Comparison of ENCODE assay signal across 1 cellular context in the genomic region with DNA sequence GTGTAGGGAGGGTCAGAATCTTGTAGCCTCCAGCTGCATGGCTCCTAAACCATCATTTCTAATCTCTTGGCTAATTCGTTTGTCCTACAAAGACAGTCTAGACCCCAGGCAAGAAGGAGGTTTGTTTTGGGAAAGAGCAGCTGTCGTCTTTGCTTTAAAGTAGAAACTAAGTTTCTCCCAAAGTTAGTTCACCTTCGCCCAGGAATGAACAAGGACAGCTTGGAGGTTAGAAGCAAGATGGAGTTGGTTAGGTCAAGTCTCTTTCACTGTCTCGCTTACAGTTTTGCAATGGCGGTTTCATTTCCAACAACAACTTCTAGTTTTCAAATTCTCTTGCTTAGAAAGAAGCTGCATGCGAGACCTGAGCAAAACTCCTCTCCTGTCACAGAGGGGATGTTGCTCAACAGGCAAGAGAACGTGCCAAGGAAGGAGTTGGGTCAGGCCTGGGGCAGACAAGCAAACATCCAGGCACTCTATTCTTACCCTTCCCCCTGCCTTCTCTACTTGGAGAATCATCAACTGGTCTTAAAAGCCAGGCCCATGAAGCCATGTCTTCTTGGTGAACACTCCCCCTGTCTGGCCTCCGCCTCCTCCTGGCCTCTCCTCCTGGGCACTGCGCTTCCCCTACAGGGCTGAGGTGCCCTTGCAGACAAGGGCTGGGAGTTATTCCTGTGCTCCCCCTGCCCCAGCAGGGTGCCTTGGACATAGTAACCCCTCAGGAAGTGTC.
TF ChIP-seq lines count a peak whose summit lies in the region.

No MANE protein-coding gene starts in this region.

TF ChIP-seq in K562, 482 proteins besides CTCF, POLR2A, EP300 and RAD21 (continued from another document and continues in another):
- TF ChIP-seq, protein P1, sequence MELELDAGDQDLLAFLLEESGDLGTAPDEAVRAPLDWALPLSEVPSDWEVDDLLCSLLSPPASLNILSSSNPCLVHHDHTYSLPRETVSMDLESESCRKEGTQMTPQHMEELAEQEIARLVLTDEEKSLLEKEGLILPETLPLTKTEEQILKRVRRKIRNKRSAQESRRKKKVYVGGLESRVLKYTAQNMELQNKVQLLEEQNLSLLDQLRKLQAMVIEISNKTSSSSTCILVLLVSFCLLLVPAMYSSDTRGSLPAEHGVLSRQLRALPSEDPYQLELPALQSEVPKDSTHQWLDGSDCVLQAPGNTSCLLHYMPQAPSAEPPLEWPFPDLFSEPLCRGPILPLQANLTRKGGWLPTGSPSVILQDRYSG (tag; conservative IDR thresholded peaks at IDR 0.05; ENCODE audit: low read depth): peak; percentile 96
- TF ChIP-seq JUND (IDR thresholded peaks at IDR 0.05; ENCODE audit: borderline replicate concordance, low read depth, low read length) (no peak; the same call in 1 of the 2 replicates), JUND (tag; IDR thresholded peaks at IDR 0.05; ENCODE audit: borderline replicate concordance, low read depth, low read length) (0 out of 3 replicates have a peak, but pooled peaks have one; percentile 5), TAF7 (tag; IDR thresholded peaks at IDR 0.05) (peak; percentile 70), BCOR (IDR thresholded peaks at IDR 0.05) (no peak), ADNP (tag; IDR thresholded peaks at IDR 0.05) (no peak), RUNX1 (IDR thresholded peaks at IDR 0.05; ENCODE audit: low read depth) (no peak), PML (IDR thresholded peaks at IDR 0.05; ENCODE audit: low read length) (no peak), POLR2B (IDR thresholded peaks at IDR 0.05; ENCODE audit: low read depth, partially characterized antibody) (no peak), ZNF780A (CRISPR knock-in tag; IDR thresholded peaks at IDR 0.05) (no peak), NRF1 (conservative IDR thresholded peaks at IDR 0.05 in 1 of 2, IDR thresholded peaks at IDR 0.05 in 1 of 2) (no peak), GTF2F1 (IDR thresholded peaks at IDR 0.05; ENCODE audit: low read depth, low read length) (no peak), JUNB (CRISPR knock-in tag; conservative IDR thresholded peaks at IDR 0.05) (no peak), CBFA2T3 (IDR thresholded peaks at IDR 0.05) (no peak), THRAP3 (IDR thresholded peaks at IDR 0.05; ENCODE audit: borderline replicate concordance) (no peak), NR2F6 (CRISPR knock-in tag; IDR thresholded peaks at IDR 0.05) (no peak), ETV1 (tag; conservative IDR thresholded peaks at IDR 0.05; ENCODE audit: low read depth) (peak; percentile 47), MED1 (CRISPR knock-in tag; IDR thresholded peaks at IDR 0.05; ENCODE audit: borderline replicate concordance) (no peak), EGR1 (conservative IDR thresholded peaks at IDR 0.05) (no peak), LEF1 (IDR thresholded peaks at IDR 0.05) (no peak), NCOR1 (IDR thresholded peaks at IDR 0.05) (no peak), MTA2 (IDR thresholded peaks at IDR 0.05; ENCODE audit: low read depth) (no peak), ZNF134 (CRISPR knock-in tag; conservative IDR thresholded peaks at IDR 0.05) (no peak), SMAD1 (IDR thresholded peaks at IDR 0.05; ENCODE audit: low read depth, low read length, partially characterized antibody) (no peak), TEAD2 (tag; IDR thresholded peaks at IDR 0.05) (peak; percentile 84), ZNF232 (CRISPR knock-in tag; IDR thresholded peaks at IDR 0.05) (no peak), PHTF2 (CRISPR knock-in tag; IDR thresholded peaks at IDR 0.05) (no peak), YBX1 (IDR thresholded peaks at IDR 0.05) (no peak), KLF6 (CRISPR knock-in tag; IDR thresholded peaks at IDR 0.05; ENCODE audit: borderline replicate concordance) (peak; percentile 83; the same call in 1 of the 2 replicates), ZKSCAN8 (CRISPR knock-in tag; IDR thresholded peaks at IDR 0.05) (peak; percentile 68; the same call in 1 of the 2 replicates), ZNF224 (CRISPR knock-in tag; IDR thresholded peaks at IDR 0.05) (no peak), ZNF12 (CRISPR knock-in tag; IDR thresholded peaks at IDR 0.05) (no peak), TEAD1 (CRISPR knock-in tag; IDR thresholded peaks at IDR 0.05) (peak in 1 of 2 experiments; percentile 84; a peak in 2 of 4 replicates), ZNF23 (CRISPR knock-in tag; IDR thresholded peaks at IDR 0.05) (no peak), ELF2 (CRISPR knock-in tag; IDR thresholded peaks at IDR 0.05) (no peak), DNMT1 (IDR thresholded peaks at IDR 0.05) (no peak), HNRNPK (IDR thresholded peaks at IDR 0.05; ENCODE audit: low read depth, low read length, poor library complexity, severe bottlenecking) (no peak), PRPF4 (IDR thresholded peaks at IDR 0.05; ENCODE audit: insufficient read depth, low read depth, low read length, poor library complexity, severe bottlenecking) (no peak), FOXP1 (CRISPR knock-in tag; IDR thresholded peaks at IDR 0.05) (no peak), MYNN (IDR thresholded peaks at IDR 0.05) (no peak), MYNN (CRISPR knock-in tag; IDR thresholded peaks at IDR 0.05) (no peak), DPF2 (IDR thresholded peaks at IDR 0.05) (no peak; the same call in 1 of the 2 replicates), ATF1 (CRISPR knock-in tag; IDR thresholded peaks at IDR 0.05) (no peak), ATF1 (tag; IDR thresholded peaks at IDR 0.05) (peak; percentile 8; the same call in 1 of the 2 replicates), RHOXF2B (CRISPR knock-in tag; conservative IDR thresholded peaks at IDR 0.05) (no peak), KLF16 (IDR thresholded peaks at IDR 0.05) (no peak; the same call in 1 of the 2 replicates), SMARCC2 (IDR thresholded peaks at IDR 0.05; ENCODE audit: low read depth) (no peak), ZNF175 (CRISPR knock-in tag; IDR thresholded peaks at IDR 0.05; ENCODE audit: low read depth) (peak; percentile 97)
- TF ChIP-seq, protein P2, sequence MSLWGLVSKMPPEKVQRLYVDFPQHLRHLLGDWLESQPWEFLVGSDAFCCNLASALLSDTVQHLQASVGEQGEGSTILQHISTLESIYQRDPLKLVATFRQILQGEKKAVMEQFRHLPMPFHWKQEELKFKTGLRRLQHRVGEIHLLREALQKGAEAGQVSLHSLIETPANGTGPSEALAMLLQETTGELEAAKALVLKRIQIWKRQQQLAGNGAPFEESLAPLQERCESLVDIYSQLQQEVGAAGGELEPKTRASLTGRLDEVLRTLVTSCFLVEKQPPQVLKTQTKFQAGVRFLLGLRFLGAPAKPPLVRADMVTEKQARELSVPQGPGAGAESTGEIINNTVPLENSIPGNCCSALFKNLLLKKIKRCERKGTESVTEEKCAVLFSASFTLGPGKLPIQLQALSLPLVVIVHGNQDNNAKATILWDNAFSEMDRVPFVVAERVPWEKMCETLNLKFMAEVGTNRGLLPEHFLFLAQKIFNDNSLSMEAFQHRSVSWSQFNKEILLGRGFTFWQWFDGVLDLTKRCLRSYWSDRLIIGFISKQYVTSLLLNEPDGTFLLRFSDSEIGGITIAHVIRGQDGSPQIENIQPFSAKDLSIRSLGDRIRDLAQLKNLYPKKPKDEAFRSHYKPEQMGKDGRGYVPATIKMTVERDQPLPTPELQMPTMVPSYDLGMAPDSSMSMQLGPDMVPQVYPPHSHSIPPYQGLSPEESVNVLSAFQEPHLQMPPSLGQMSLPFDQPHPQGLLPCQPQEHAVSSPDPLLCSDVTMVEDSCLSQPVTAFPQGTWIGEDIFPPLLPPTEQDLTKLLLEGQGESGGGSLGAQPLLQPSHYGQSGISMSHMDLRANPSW (CRISPR knock-in tag; IDR thresholded peaks at IDR 0.05): no peak
- TF ChIP-seq, protein P3, sequence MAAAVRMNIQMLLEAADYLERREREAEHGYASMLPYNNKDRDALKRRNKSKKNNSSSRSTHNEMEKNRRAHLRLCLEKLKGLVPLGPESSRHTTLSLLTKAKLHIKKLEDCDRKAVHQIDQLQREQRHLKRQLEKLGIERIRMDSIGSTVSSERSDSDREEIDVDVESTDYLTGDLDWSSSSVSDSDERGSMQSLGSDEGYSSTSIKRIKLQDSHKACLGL (CRISPR knock-in tag; IDR thresholded peaks at IDR 0.05; ENCODE audit: borderline replicate concordance, poor library complexity, severe bottlenecking): no peak
- TF ChIP-seq, protein P4, sequence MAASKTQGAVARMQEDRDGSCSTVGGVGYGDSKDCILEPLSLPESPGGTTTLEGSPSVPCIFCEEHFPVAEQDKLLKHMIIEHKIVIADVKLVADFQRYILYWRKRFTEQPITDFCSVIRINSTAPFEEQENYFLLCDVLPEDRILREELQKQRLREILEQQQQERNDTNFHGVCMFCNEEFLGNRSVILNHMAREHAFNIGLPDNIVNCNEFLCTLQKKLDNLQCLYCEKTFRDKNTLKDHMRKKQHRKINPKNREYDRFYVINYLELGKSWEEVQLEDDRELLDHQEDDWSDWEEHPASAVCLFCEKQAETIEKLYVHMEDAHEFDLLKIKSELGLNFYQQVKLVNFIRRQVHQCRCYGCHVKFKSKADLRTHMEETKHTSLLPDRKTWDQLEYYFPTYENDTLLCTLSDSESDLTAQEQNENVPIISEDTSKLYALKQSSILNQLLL (CRISPR knock-in tag; IDR thresholded peaks at IDR 0.05; ENCODE audit: borderline replicate concordance): no peak
- TF ChIP-seq, protein P5, sequence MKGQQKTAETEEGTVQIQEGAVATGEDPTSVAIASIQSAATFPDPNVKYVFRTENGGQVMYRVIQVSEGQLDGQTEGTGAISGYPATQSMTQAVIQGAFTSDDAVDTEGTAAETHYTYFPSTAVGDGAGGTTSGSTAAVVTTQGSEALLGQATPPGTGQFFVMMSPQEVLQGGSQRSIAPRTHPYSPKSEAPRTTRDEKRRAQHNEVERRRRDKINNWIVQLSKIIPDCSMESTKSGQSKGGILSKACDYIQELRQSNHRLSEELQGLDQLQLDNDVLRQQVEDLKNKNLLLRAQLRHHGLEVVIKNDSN (CRISPR knock-in tag; IDR thresholded peaks at IDR 0.05): no peak
- TF ChIP-seq, protein P6, sequence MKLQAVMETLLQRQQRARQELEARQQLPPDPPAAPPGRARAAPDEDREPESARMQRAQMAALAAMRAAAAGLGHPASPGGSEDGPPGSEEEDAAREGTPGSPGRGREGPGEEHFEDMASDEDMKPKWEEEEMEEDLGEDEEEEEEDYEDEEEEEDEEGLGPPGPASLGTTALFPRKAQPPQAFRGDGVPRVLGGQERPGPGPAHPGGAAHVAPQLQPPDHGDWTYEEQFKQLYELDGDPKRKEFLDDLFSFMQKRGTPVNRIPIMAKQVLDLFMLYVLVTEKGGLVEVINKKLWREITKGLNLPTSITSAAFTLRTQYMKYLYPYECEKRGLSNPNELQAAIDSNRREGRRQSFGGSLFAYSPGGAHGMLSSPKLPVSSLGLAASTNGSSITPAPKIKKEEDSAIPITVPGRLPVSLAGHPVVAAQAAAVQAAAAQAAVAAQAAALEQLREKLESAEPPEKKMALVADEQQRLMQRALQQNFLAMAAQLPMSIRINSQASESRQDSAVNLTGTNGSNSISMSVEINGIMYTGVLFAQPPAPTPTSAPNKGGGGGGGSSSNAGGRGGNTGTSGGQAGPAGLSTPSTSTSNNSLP (IDR thresholded peaks at IDR 0.05; ENCODE audit: borderline replicate concordance, low read depth, low read length): no peak
- TF ChIP-seq, protein P7, sequence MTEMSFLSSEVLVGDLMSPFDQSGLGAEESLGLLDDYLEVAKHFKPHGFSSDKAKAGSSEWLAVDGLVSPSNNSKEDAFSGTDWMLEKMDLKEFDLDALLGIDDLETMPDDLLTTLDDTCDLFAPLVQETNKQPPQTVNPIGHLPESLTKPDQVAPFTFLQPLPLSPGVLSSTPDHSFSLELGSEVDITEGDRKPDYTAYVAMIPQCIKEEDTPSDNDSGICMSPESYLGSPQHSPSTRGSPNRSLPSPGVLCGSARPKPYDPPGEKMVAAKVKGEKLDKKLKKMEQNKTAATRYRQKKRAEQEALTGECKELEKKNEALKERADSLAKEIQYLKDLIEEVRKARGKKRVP (CRISPR knock-in tag; IDR thresholded peaks at IDR 0.05): no peak
- TF ChIP-seq, protein P8, sequence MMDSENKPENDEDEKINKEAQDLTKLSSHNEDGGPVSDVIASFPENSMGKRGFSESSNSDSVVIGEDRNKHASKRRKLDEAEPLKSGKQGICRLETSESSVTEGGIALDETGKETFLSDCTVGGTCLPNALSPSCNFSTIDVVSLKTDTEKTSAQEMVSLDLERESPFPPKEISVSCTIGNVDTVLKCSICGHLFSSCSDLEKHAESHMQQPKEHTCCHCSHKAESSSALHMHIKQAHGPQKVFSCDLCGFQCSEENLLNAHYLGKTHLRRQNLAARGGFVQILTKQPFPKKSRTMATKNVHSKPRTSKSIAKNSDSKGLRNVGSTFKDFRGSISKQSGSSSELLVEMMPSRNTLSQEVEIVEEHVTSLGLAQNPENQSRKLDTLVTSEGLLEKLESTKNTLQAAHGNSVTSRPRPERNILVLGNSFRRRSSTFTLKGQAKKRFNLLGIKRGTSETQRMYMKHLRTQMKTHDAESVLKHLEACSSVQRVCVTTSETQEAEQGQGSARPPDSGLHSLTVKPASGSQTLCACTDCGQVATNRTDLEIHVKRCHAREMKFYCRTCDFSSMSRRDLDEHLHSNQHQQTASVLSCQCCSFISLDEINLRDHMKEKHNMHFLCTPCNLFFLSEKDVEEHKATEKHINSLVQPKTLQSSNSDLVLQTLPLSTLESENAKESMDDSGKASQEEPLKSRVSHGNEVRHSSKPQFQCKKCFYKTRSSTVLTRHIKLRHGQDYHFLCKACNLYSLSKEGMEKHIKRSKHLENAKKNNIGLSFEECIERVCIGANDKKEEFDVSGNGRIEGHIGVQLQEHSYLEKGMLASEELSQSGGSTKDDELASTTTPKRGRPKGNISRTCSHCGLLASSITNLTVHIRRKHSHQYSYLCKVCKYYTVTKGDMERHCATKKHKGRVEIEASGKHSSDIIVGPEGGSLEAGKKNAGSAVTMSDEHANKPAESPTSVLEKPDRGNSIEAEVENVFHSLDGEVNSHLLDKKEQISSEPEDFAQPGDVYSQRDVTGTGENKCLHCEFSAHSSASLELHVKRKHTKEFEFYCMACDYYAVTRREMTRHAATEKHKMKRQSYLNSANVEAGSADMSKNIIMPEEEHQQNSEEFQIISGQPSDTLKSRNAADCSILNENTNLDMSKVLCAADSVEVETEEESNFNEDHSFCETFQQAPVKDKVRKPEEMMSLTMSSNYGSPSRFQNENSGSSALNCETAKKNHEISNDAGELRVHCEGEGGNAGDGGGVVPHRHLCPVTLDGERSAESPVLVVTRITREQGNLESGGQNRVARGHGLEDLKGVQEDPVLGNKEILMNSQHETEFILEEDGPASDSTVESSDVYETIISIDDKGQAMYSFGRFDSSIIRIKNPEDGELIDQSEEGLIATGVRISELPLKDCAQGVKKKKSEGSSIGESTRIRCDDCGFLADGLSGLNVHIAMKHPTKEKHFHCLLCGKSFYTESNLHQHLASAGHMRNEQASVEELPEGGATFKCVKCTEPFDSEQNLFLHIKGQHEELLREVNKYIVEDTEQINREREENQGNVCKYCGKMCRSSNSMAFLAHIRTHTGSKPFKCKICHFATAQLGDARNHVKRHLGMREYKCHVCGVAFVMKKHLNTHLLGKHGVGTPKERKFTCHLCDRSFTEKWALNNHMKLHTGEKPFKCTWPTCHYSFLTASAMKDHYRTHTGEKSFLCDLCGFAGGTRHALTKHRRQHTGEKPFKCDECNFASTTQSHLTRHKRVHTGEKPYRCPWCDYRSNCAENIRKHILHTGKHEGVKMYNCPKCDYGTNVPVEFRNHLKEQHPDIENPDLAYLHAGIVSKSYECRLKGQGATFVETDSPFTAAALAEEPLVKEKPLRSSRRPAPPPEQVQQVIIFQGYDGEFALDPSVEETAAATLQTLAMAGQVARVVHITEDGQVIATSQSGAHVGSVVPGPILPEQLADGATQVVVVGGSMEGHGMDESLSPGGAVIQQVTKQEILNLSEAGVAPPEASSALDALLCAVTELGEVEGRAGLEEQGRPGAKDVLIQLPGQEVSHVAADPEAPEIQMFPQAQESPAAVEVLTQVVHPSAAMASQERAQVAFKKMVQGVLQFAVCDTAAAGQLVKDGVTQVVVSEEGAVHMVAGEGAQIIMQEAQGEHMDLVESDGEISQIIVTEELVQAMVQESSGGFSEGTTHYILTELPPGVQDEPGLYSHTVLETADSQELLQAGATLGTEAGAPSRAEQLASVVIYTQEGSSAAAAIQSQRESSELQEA (IDR thresholded peaks at IDR 0.05; ENCODE audit: low read depth): no peak
